Comparison of ENCODE assay signal across 13 cellular contexts in genomic region chr15:57060799-57061198, GRCh38.
DNase-seq lines count a peak whose midpoint lies in the region; ATAC-seq and TF ChIP-seq lines count a peak whose summit lies in the region.
"Had no signal": no experiment of that assay in that cellular context is flagged by ENCODE, and none has a peak within 500 bp of the region (broad histone marks: within the 10 kb centered on the region; RNA-seq: fewer than 3 reads in every experiment).

No MANE protein-coding gene starts in this region.

- H3K4me3 ChIP-seq in choroid plexus epithelial cell (ENCODE audit: low read depth, low read length) (no peak overlapping the region), mesodermal cell (ENCODE audit: extremely low read depth, insufficient read depth, low read length, poor library complexity, severe bottlenecking) (no peak overlapping the region), mucosa of descending colon (no peak overlapping the region), heart right ventricle (no peak overlapping the region)
- H3K4me3 ChIP-seq: esophagus squamous epithelium had no signal

- ATAC-seq in mucosa of descending colon (no peak), heart right ventricle (no peak)
- ATAC-seq: CD8-positive, alpha-beta T cell had no signal

- peak; percentile 76 for DNase-seq in Ammon's horn (ENCODE audit: low spot score)
- DNase-seq in NCI-H460 (ENCODE audit: extremely low read depth, low read depth): peak; percentile 3
- DNase-seq in choroid plexus epithelial cell (ENCODE audit: low read depth): peak; percentile 61
- DNase-seq in HT-29 (ENCODE audit: low spot score): no peak
- DNase-seq in mucosa of descending colon: no peak
- DNase-seq in heart right ventricle: no peak
- DNase-seq in stimulated activated CD4-positive, alpha-beta T cell treated with anti-CD3 and anti-CD28 coated beads, Interleukin-1b, Interleukin-23, amount 100 ng/mL, for 48 hours: no peak
- DNase-seq: CD8-positive, alpha-beta T cell; esophagus squamous epithelium; SHP77 treated with DMSO at 0.1 percent for 48 hours; stimulated activated CD4-positive, alpha-beta T cell treated with anti-CD3 and anti-CD28 coated beads, Interleukin-15, amount 100 ng/mL, for 24 hours; stimulated activated naive CD4-positive, alpha-beta T cell treated with Interleukin-2 at 50 U/mL for 16 hours had no signal

- peaks cover 8% of the 10 kb centered on the region for H3K36me3 ChIP-seq in mesodermal cell (ENCODE audit: control insufficient read depth, insufficient read depth, low read length)
- H3K36me3 ChIP-seq in mucosa of descending colon (ENCODE audit: low read depth): no peaks in the 10 kb centered on the region
- H3K36me3 ChIP-seq in heart right ventricle: no peaks in the 10 kb centered on the region
- H3K36me3 ChIP-seq: esophagus squamous epithelium had no signal

- TF ChIP-seq CTCF in choroid plexus epithelial cell (conservative IDR thresholded peaks at IDR 0.05; ENCODE audit: low read depth, low read length): no peak
- no peak for TF ChIP-seq CTCF in mucosa of descending colon (IDR thresholded peaks at IDR 0.05)
- TF ChIP-seq CTCF in heart right ventricle (IDR thresholded peaks at IDR 0.05): no peak

- WGBS in mesodermal cell (ENCODE audit: insufficient coverage in 2 of 2), 2 experiments: 78% methylated on average over 1 of the region's 2 CpGs; no CpG with 5 or more reads in 1 of the 2 experiments
- 33 to 50% methylated on average over 2 of the region's 2 CpGs for WGBS in heart right ventricle, 2 donors

- intact Hi-C loops in mucosa of descending colon (cut with DNase I, micrococcal nuclease) (no loop called here), heart right ventricle (cut with DNase I) (no loop called here)

- H3K4me1 ChIP-seq in mesodermal cell (ENCODE audit: control insufficient read depth, insufficient read depth, low read length, poor library complexity, severe bottlenecking) (peaks cover 42% of the 10 kb centered on the region), mucosa of descending colon (ENCODE audit: low read depth) (peaks cover 3% of the 10 kb centered on the region), heart right ventricle (peaks cover 6 to 61% (median 33%) of the 10 kb centered on the region in 9 donors)

- H3K9me3 ChIP-seq in mesodermal cell (ENCODE audit: control insufficient read depth, low read length) (no peaks in the 10 kb centered on the region), mucosa of descending colon (no peaks in the 10 kb centered on the region), heart right ventricle (no peaks in the 10 kb centered on the region)
- H3K9me3 ChIP-seq: esophagus squamous epithelium had no signal

- H3K27me3 ChIP-seq in heart right ventricle: no peaks in the 10 kb centered on the region
- H3K27me3 ChIP-seq: esophagus squamous epithelium had no signal

- H3K27ac ChIP-seq in mesodermal cell (ENCODE audit: low read depth, low read length, severe bottlenecking) (peak overlapping the region; percentile 57), heart right ventricle (no peak overlapping the region)
- H3K27ac ChIP-seq: esophagus squamous epithelium had no signal

Comparison
In these comparisons a context has a peak if more than half of its experiments do, and no peak if none do; other contexts are left out.
1. DNase-seq: peak in Ammon's horn (single experiment), NCI-H460 (single experiment) and choroid plexus epithelial cell (single experiment); none in HT-29 (single experiment), mucosa of descending colon (0 of 3), heart right ventricle (0 of 2) and stimulated activated CD4-positive, alpha-beta T cell treated with anti-CD3 and anti-CD28 coated beads, Interleukin-1b, Interleukin-23, amount 100 ng/mL, for 48 hours (single experiment).